ENCODE assay signal across 28 cellular contexts in the genomic region with DNA sequence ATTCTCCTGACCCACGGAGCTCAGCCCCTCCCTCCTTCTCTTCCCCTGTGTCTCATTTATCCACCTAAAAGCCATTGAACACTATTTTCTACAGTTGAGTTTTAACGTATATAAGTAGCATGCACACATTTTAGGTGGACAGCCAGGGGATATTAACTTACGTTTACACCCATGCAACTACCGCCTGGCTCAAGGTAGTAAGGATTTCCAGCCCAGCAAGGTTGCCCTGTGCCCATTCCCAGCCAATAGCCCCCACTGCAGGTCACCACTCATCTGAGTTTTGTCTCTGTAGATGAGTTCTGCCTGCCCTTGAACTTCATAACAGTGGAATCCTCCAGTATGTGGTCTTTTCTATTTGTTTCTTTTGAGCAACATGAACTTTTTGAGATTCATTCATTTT.
"Had no signal": no experiment of that assay in that cellular context is flagged by ENCODE, and none has a peak within 500 bp of the region (broad histone marks: within the 10 kb centered on the region; RNA-seq: fewer than 3 reads in every experiment).

No MANE protein-coding gene starts in this region.

- H3K36me3 Mint-ChIP-seq: activated CD4-positive, alpha-beta memory T cell treated with anti-CD3 and anti-CD28 coated beads for 36 hours; activated naive CD8-positive, alpha-beta T cell treated with anti-CD3 and anti-CD28 coated beads for 36 hours; stimulated activated memory B cell treated with anti-CD40 and anti-IgM and Interleukin-4, amounts not matched to agents 10 μg/mL and 1 μg/mL and 100 μg/mL, for 72 hours had no signal

- ATAC-seq: activated T-cell treated with anti-CD3 and anti-CD28 coated beads, Interleukin-2, amount 50 U/mL, for 72 hours; effector memory CD8-positive, alpha-beta T cell; foreskin keratinocyte; heart left ventricle; left lung; lower lobe of right lung; mucosa of descending colon; natural killer cell treated with Interleukin-12 subunit alpha and Interleukin-12 subunit beta and Interleukin-15 and Interleukin-18, amount 100 ng/mL, for 72 hours; stimulated activated memory B cell treated with anti-CD40 and anti-IgM and Interleukin-4, amounts not matched to agents 10 μg/mL and 1 μg/mL and 100 μg/mL, for 72 hours; stimulated activated naive CD8-positive, alpha-beta T cell treated with anti-CD3 and anti-CD28 coated beads, Interleukin-15, amount 100 ng/mL, for 72 hours had no signal

- H3K27ac Mint-ChIP-seq: activated CD4-positive, alpha-beta memory T cell treated with anti-CD3 and anti-CD28 coated beads for 36 hours; activated CD4-positive, alpha-beta T cell treated with anti-CD3 and anti-CD28 coated beads, Interleukin-2, amount 10 ng/mL, durations not matched to agents 24 days and 14 days; activated naive CD8-positive, alpha-beta T cell treated with anti-CD3 and anti-CD28 coated beads for 36 hours; activated T-cell treated with anti-CD3 and anti-CD28 coated beads, Interleukin-2, amount 50 U/mL, for 72 hours; effector memory CD8-positive, alpha-beta T cell; natural killer cell treated with Interleukin-12 subunit alpha and Interleukin-12 subunit beta and Interleukin-15 and Interleukin-18, amount 100 ng/mL, for 72 hours; stimulated activated memory B cell treated with anti-CD40 and anti-IgM and Interleukin-4, amounts not matched to agents 10 μg/mL and 1 μg/mL and 100 μg/mL, for 72 hours; stimulated activated naive CD8-positive, alpha-beta T cell treated with anti-CD3 and anti-CD28 coated beads, Interleukin-15, amount 100 ng/mL, for 72 hours had no signal

- H3K4me3 Mint-ChIP-seq: activated CD4-positive, alpha-beta memory T cell treated with anti-CD3 and anti-CD28 coated beads for 36 hours; activated CD4-positive, alpha-beta T cell treated with anti-CD3 and anti-CD28 coated beads, Interleukin-2, amount 10 ng/mL, durations not matched to agents 24 days and 14 days; activated naive CD8-positive, alpha-beta T cell treated with anti-CD3 and anti-CD28 coated beads for 36 hours; activated T-cell treated with anti-CD3 and anti-CD28 coated beads, Interleukin-2, amount 50 U/mL, for 72 hours; effector memory CD8-positive, alpha-beta T cell; natural killer cell treated with Interleukin-12 subunit alpha and Interleukin-12 subunit beta and Interleukin-15 and Interleukin-18, amount 100 ng/mL, for 72 hours; stimulated activated memory B cell treated with anti-CD40 and anti-IgM and Interleukin-4, amounts not matched to agents 10 μg/mL and 1 μg/mL and 100 μg/mL, for 72 hours; stimulated activated naive CD8-positive, alpha-beta T cell treated with anti-CD3 and anti-CD28 coated beads, Interleukin-15, amount 100 ng/mL, for 72 hours had no signal

- H3K4me3 ChIP-seq: adrenal gland, ascending aorta, heart left ventricle, left lung, lower lobe of right lung, mucosa of descending colon, pancreas, prostate gland, smooth muscle cell, tibial nerve had no signal

- H3K4me1 Mint-ChIP-seq: activated CD4-positive, alpha-beta T cell treated with anti-CD3 and anti-CD28 coated beads, Interleukin-2, amount 10 ng/mL, durations not matched to agents 24 days and 14 days; activated naive CD8-positive, alpha-beta T cell treated with anti-CD3 and anti-CD28 coated beads for 36 hours; stimulated activated memory B cell treated with anti-CD40 and anti-IgM and Interleukin-4, amounts not matched to agents 10 μg/mL and 1 μg/mL and 100 μg/mL, for 72 hours; stimulated activated naive CD8-positive, alpha-beta T cell treated with anti-CD3 and anti-CD28 coated beads, Interleukin-15, amount 100 ng/mL, for 72 hours had no signal

- H3K4me1 ChIP-seq: adrenal gland, ascending aorta, foreskin keratinocyte, left lung, lower lobe of right lung, pancreas, prostate gland had no signal

- H3K4me2 ChIP-seq: smooth muscle cell had no signal

- H3K27me3 ChIP-seq: adrenal gland, ascending aorta, brain microvascular endothelial cell, heart left ventricle, left lung, pancreas, tibial nerve had no signal

- H3K36me3 ChIP-seq: adrenal gland, ascending aorta, brain microvascular endothelial cell, heart left ventricle, left lung, lower lobe of right lung, pancreas, prostate gland, tibial nerve had no signal

- H3K27ac ChIP-seq: adrenal gland, ascending aorta, brain microvascular endothelial cell, foreskin keratinocyte, heart left ventricle, left lung, lower lobe of right lung, tibial nerve had no signal

- H3K9me3 ChIP-seq: lower lobe of right lung, mucosa of descending colon, pancreas, prostate gland had no signal

- DNase-seq: activated CD4-positive, alpha-beta memory T cell treated with anti-CD3 and anti-CD28 coated beads for 36 hours; activated CD4-positive, alpha-beta T cell treated with anti-CD3 and anti-CD28 coated beads, Interleukin-2, amount 10 ng/mL, durations not matched to agents 24 days and 14 days; activated naive CD4-positive, alpha-beta T cell; activated naive CD8-positive, alpha-beta T cell treated with anti-CD3 and anti-CD28 coated beads for 36 hours; activated T-cell treated with anti-CD3 and anti-CD28 coated beads for 4 hours; activated T-cell treated with anti-CD3 and anti-CD28 coated beads, Interleukin-2, amount 50 U/mL, for 72 hours; brain microvascular endothelial cell; cortex of kidney; effector memory CD8-positive, alpha-beta T cell; foreskin keratinocyte; left lung; lower lobe of right lung; mesendoderm; mucosa of descending colon; retina; stimulated activated CD4-positive, alpha-beta T cell treated with anti-CD3 and anti-CD28 coated beads, Interleukin-1b, Interleukin-23, amount 100 ng/mL, for 48 hours; stimulated activated CD4-positive, alpha-beta T cell treated with anti-CD3 and anti-CD28 coated beads, Interleukin-4, amount 100 ng/mL, for 4 hours; stimulated activated naive CD8-positive, alpha-beta T cell treated with anti-CD3 and anti-CD28 coated beads, Interleukin-15, amount 100 ng/mL, for 72 hours had no signal

- FAIRE-seq: endothelial cell of umbilical vein, pancreas had no signal

- H3K9me3 Mint-ChIP-seq: effector memory CD8-positive, alpha-beta T cell; natural killer cell treated with Interleukin-12 subunit alpha and Interleukin-12 subunit beta and Interleukin-15 and Interleukin-18, amount 100 ng/mL, for 72 hours had no signal
